Comparison of ENCODE assay signal across 13 cellular contexts in the genomic region with DNA sequence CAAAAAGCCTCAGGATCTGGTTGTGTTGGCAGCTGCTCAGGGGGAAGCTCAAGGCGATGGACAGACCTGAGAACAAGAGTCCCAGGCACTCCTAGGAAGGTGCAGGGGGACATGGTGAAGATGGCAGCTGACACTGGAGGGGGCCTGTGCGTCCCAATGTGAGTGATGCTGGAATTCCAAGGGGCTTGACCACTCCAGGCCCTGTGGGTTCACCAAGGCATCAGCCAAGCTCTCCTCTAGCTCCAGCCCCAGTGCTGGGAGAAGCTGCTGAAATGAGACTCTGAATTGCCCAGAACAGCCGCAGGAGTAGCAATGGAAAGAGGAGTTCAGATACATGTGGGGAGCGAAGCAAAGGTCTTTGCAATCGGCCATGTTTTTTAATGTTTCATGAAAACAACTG. TPM values are rescaled to one million over a fixed set of nuclear protein-coding genes. Genes with fewer than 3 reads are reported as not detected.
DNase-seq lines count a peak whose midpoint lies in the region; ATAC-seq and TF ChIP-seq lines count a peak whose summit lies in the region.
"Had no signal": no experiment of that assay in that cellular context is flagged by ENCODE, and none has a peak within 500 bp of the region (broad histone marks: within the 10 kb centered on the region; RNA-seq: fewer than 3 reads in every experiment).

No MANE protein-coding gene starts in this region.

- H3K4me1 Mint-ChIP-seq in activated naive CD8-positive, alpha-beta T cell (ENCODE audit: low read depth) = peaks cover 17% of the 10 kb centered on the region
- peaks cover 4% of the 10 kb centered on the region for H3K4me1 Mint-ChIP-seq in activated naive CD8-positive, alpha-beta T cell treated with anti-CD3 and anti-CD28 coated beads, Interleukin-2, amount 50 U/mL, for 24 hours
- peaks cover 33% of the 10 kb centered on the region for H3K4me1 Mint-ChIP-seq in stimulated activated effector memory CD8-positive, alpha-beta T cell treated with anti-CD3 and anti-CD28 coated beads, Interleukin-12 subunit alpha, Interleukin-12 subunit beta, amount 100 ng/mL, for 72 hours
- no peaks in the 10 kb centered on the region for H3K4me1 Mint-ChIP-seq in glutamatergic neuron (ENCODE audit: low read depth, unreplicated experiment)

- H3K27me3 ChIP-seq in Panc1 (ENCODE audit: control insufficient read depth, insufficient read depth, low read length) = no peaks in the 10 kb centered on the region
- H3K27me3 ChIP-seq: BE2C had no signal

- peaks cover 37% of the 10 kb centered on the region for H3K4me1 ChIP-seq in Panc1 (ENCODE audit: control insufficient read depth, insufficient read depth, low read length)
- H3K4me1 ChIP-seq: BE2C had no signal

- no TSS peak for BruUV-seq in Panc1 (replicated peaks; lab: Mats Ljungman, UMichigan)

- no peak overlapping the region for H3K4me3 ChIP-seq in Panc1 (ENCODE audit: low read depth in 2 of 2, low read length in 2 of 2)

- POLR2A ChIA-PET in Panc1 (lab: Charles Lee) = no interaction called here

- H3K36me3 Mint-ChIP-seq in activated naive CD8-positive, alpha-beta T cell = peaks cover 13% of the 10 kb centered on the region
- peaks cover 43% of the 10 kb centered on the region for H3K36me3 Mint-ChIP-seq in activated naive CD8-positive, alpha-beta T cell treated with anti-CD3 and anti-CD28 coated beads, Interleukin-2, amount 50 U/mL, for 24 hours (ENCODE audit: low read depth)
- peaks cover 100% of the 10 kb centered on the region for H3K36me3 Mint-ChIP-seq in stimulated activated effector memory CD8-positive, alpha-beta T cell treated with anti-CD3 and anti-CD28 coated beads, Interleukin-12 subunit alpha, Interleukin-12 subunit beta, amount 100 ng/mL, for 72 hours
- H3K36me3 Mint-ChIP-seq in glutamatergic neuron (ENCODE audit: unreplicated experiment) = peaks cover 14% of the 10 kb centered on the region

- peak overlapping the region; percentile 28 for H3K27ac Mint-ChIP-seq in activated naive CD8-positive, alpha-beta T cell
- H3K27ac Mint-ChIP-seq in activated naive CD8-positive, alpha-beta T cell treated with anti-CD3 and anti-CD28 coated beads, Interleukin-2, amount 50 U/mL, for 24 hours = no peak overlapping the region
- peak overlapping the region; percentile 73 for H3K27ac Mint-ChIP-seq in stimulated activated effector memory CD8-positive, alpha-beta T cell treated with anti-CD3 and anti-CD28 coated beads, Interleukin-12 subunit alpha, Interleukin-12 subunit beta, amount 100 ng/mL, for 72 hours
- no peak overlapping the region for H3K27ac Mint-ChIP-seq in glutamatergic neuron (ENCODE audit: unreplicated experiment)

- CTCF ChIA-PET in Panc1 (lab: Charles Lee) = no interaction called here

- no peaks in the 10 kb centered on the region for H3K9me3 Mint-ChIP-seq in activated naive CD8-positive, alpha-beta T cell (ENCODE audit: low read depth)
- H3K9me3 Mint-ChIP-seq in activated naive CD8-positive, alpha-beta T cell treated with anti-CD3 and anti-CD28 coated beads, Interleukin-2, amount 50 U/mL, for 24 hours = no peaks in the 10 kb centered on the region
- H3K9me3 Mint-ChIP-seq in stimulated activated effector memory CD8-positive, alpha-beta T cell treated with anti-CD3 and anti-CD28 coated beads, Interleukin-12 subunit alpha, Interleukin-12 subunit beta, amount 100 ng/mL, for 72 hours = no peaks in the 10 kb centered on the region
- no peaks in the 10 kb centered on the region for H3K9me3 Mint-ChIP-seq in glutamatergic neuron (ENCODE audit: unreplicated experiment)

- 0 out of 2 replicates have a peak overlapping the region, but pooled peaks have one; percentile 25 for H3K27ac ChIP-seq in Panc1 (ENCODE audit: low read length)

- in situ Hi-C loops in Panc1 (cut with HindIII; ENCODE audit: low pct_unique_long_range_greater_than_20kb, low sequenced_read_pairs) = no loop called here

- no peak overlapping the region for H3K4me3 Mint-ChIP-seq in activated naive CD8-positive, alpha-beta T cell
- no peak overlapping the region for H3K4me3 Mint-ChIP-seq in activated naive CD8-positive, alpha-beta T cell treated with anti-CD3 and anti-CD28 coated beads, Interleukin-2, amount 50 U/mL, for 24 hours
- no peak overlapping the region for H3K4me3 Mint-ChIP-seq in stimulated activated effector memory CD8-positive, alpha-beta T cell treated with anti-CD3 and anti-CD28 coated beads, Interleukin-12 subunit alpha, Interleukin-12 subunit beta, amount 100 ng/mL, for 72 hours
- H3K4me3 Mint-ChIP-seq in glutamatergic neuron (ENCODE audit: unreplicated experiment) = no peak overlapping the region

- no peak for ATAC-seq in activated naive CD8-positive, alpha-beta T cell treated with anti-CD3 and anti-CD28 coated beads, Interleukin-2, amount 50 U/mL, for 24 hours
- ATAC-seq in Panc1 (no peak), esophagus mucosa (peak; percentile 4), HG03469 (IDR thresholded peaks at IDR 0.05; ENCODE audit: unreplicated experiment) (no peak)
- no peak for ATAC-seq in stimulated activated effector memory CD8-positive, alpha-beta T cell treated with anti-CD3 and anti-CD28 coated beads, Interleukin-12 subunit alpha, Interleukin-12 subunit beta, amount 100 ng/mL, for 72 hours

- no peaks in the 10 kb centered on the region for H3K27me3 Mint-ChIP-seq in activated naive CD8-positive, alpha-beta T cell
- no peaks in the 10 kb centered on the region for H3K27me3 Mint-ChIP-seq in activated naive CD8-positive, alpha-beta T cell treated with anti-CD3 and anti-CD28 coated beads, Interleukin-2, amount 50 U/mL, for 24 hours
- H3K27me3 Mint-ChIP-seq in glutamatergic neuron (ENCODE audit: unreplicated experiment) = no peaks in the 10 kb centered on the region

- peaks cover 61% of the 10 kb centered on the region for H3K36me3 ChIP-seq in Panc1 (ENCODE audit: control insufficient read depth, insufficient read depth, low read length)

- intact Hi-C loops in Panc1 (cut with micrococcal nuclease; ENCODE audit: unreplicated experiment) = no loop called here

- H3K9me3 ChIP-seq in Panc1 (ENCODE audit: control insufficient read depth, insufficient read depth, low read depth, low read length) = no peaks in the 10 kb centered on the region
- H3K9me3 ChIP-seq: BE2C had no signal

- no peak for TF ChIP-seq CTCF in Panc1 (IDR thresholded peaks at IDR 0.05)
- no peak for TF ChIP-seq CTCF in glutamatergic neuron (IDR thresholded peaks at IDR 0.05; ENCODE audit: partially characterized antibody, unreplicated experiment)

- DNase-seq in activated naive CD8-positive, alpha-beta T cell treated with anti-CD3 and anti-CD28 coated beads, Interleukin-2, amount 50 U/mL, for 24 hours = no peak
- DNase-seq in Panc1 (ENCODE audit: low read depth, low spot score) = no peak
- DNase-seq in stimulated activated effector memory CD8-positive, alpha-beta T cell treated with anti-CD3 and anti-CD28 coated beads, Interleukin-12 subunit alpha, Interleukin-12 subunit beta, amount 100 ng/mL, for 72 hours (ENCODE audit: low spot score in 2 of 2) = no peak
- no peak for DNase-seq in glutamatergic neuron
- DNase-seq: BE2C, KG1, NCI-H1092 treated with DMSO at 0.1 percent for 48 hours, NCI-H1694 treated with DMSO at 0.1 percent for 48 hours, NCI-H2171 treated with DMSO at 0.1 percent for 48 hours, NCI-H510A had no signal

RNA-seq across cellular contexts. Expression of a gene that starts 16.0 kb away (rescaled TPM):
- total RNA-seq in Panc1 (2021; ENCODE audit: unreplicated experiment) = 331 TPM
- 234 TPM for polyA plus RNA-seq in Panc1 (2012; ENCODE audit: insufficient read length)
- total RNA-seq in esophagus mucosa = 204 TPM
- total RNA-seq in glutamatergic neuron (ENCODE audit: unreplicated experiment) = 29.8 TPM

Comparison
In these comparisons a context has a peak if more than half of its experiments do, and no peak if none do; other contexts are left out.
1. H3K27ac Mint-ChIP-seq: peak in activated naive CD8-positive, alpha-beta T cell (single experiment) and stimulated activated effector memory CD8-positive, alpha-beta T cell treated with anti-CD3 and anti-CD28 coated beads, Interleukin-12 subunit alpha, Interleukin-12 subunit beta, amount 100 ng/mL, for 72 hours (single experiment); none in activated naive CD8-positive, alpha-beta T cell treated with anti-CD3 and anti-CD28 coated beads, Interleukin-2, amount 50 U/mL, for 24 hours (single experiment) and glutamatergic neuron (single experiment).